ENCODE assay signal across 38 cellular contexts in the genomic region with DNA sequence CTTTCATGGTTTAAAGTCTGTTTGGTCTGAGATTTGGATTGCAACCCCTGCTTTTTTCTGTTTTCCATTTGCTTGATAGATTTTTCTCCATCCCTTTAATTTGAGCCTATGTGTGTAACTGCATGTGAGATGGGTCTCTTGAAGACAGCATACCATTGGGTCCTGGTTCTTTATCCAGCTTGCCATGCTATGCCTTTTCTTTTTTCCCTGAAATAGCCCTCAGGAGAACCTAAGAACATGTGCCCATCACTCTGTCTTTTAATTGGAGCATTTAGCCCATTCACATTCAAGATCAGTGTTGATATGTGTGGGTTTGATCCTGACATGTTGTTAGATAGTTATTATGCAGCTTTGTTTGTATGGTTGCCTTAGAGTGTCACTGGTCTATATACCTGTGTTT.
"Had no signal": no experiment of that assay in that cellular context is flagged by ENCODE, and none has a peak within 500 bp of the region (broad histone marks: within the 10 kb centered on the region; RNA-seq: fewer than 3 reads in every experiment).

No MANE protein-coding gene starts in this region.

- H3K4me3 Mint-ChIP-seq: activated naive CD4-positive, alpha-beta T cell treated with anti-CD3 and anti-CD28 coated beads for 36 hours; activated naive CD4-positive, alpha-beta T cell treated with anti-CD3 and anti-CD28 coated beads, Interleukin-2, amount 10 ng/mL, durations not matched to agents 7 days and 5 days; activated naive CD4-positive, alpha-beta T cell treated with anti-CD3 and anti-CD28 coated beads, Interleukin-2, amount 50 U/mL, for 24 hours; activated naive CD8-positive, alpha-beta T cell; activated naive CD8-positive, alpha-beta T cell treated with anti-CD3 and anti-CD28 coated beads for 36 hours; activated naive CD8-positive, alpha-beta T cell treated with anti-CD3 and anti-CD28 coated beads, Interleukin-2, amount 10 ng/mL, durations not matched to agents 7 days and 5 days; activated naive CD8-positive, alpha-beta T cell treated with anti-CD3 and anti-CD28 coated beads, Interleukin-2, amount 50 U/mL, for 24 hours; activated T-cell treated with anti-CD3 and anti-CD28 coated beads, Interleukin-2, amount 50 U/mL, for 24 hours; activated T-cell treated with anti-CD3 and anti-CD28 coated beads, Interleukin-2, amount 50 U/mL, for 4 hours; activated T-cell treated with anti-CD3 and anti-CD28 coated beads, Interleukin-2, amount 50 U/mL, for 72 hours; activated T-helper 1 cell treated with anti-CD3 and anti-CD28 coated beads, Interleukin-12 subunit alpha, Interleukin-12 subunit beta, Interleukin-2, Interleukin-4 antibody, amounts not matched to agents 30 ng/mL and 10 ng/mL and 1 ng/mL, durations not matched to agents 14 hours and 24 hours and 36 hours; activated T-helper 17 cell treated with anti-CD3 and anti-CD28 coated beads, Interleukin-2, amount 50 U/mL, for 72 hours; brain; central memory CD8-positive, alpha-beta T cell had no signal

- H3K27ac ChIP-seq: adrenal gland, ascending aorta, body of pancreas, brain microvascular endothelial cell, breast epithelium, cardiac muscle cell had no signal

- H3K4me1 Mint-ChIP-seq: activated naive CD4-positive, alpha-beta T cell treated with anti-CD3 and anti-CD28 coated beads, Interleukin-2, amount 10 ng/mL, durations not matched to agents 7 days and 5 days; activated naive CD4-positive, alpha-beta T cell treated with anti-CD3 and anti-CD28 coated beads, Interleukin-2, amount 50 U/mL, for 24 hours; activated naive CD8-positive, alpha-beta T cell treated with anti-CD3 and anti-CD28 coated beads for 36 hours; activated naive CD8-positive, alpha-beta T cell treated with anti-CD3 and anti-CD28 coated beads, Interleukin-2, amount 10 ng/mL, durations not matched to agents 7 days and 5 days; activated naive CD8-positive, alpha-beta T cell treated with anti-CD3 and anti-CD28 coated beads, Interleukin-2, amount 50 U/mL, for 24 hours; activated T-helper 17 cell treated with anti-CD3 and anti-CD28 coated beads, Interleukin-2, amount 50 U/mL, for 72 hours; brain; central memory CD8-positive, alpha-beta T cell had no signal

- ATAC-seq: activated naive CD4-positive, alpha-beta T cell treated with anti-CD3 and anti-CD28 coated beads, Interleukin-2, amount 50 U/mL, for 72 hours; activated naive CD8-positive, alpha-beta T cell treated with anti-CD3 and anti-CD28 coated beads, Interleukin-2, amount 50 U/mL, for 24 hours; activated T-cell treated with anti-CD3 and anti-CD28 coated beads, Interleukin-2, amount 50 U/mL, for 4 hours; activated T-cell treated with anti-CD3 and anti-CD28 coated beads, Interleukin-2, amount 50 U/mL, for 72 hours; activated T-helper 17 cell treated with anti-CD3 and anti-CD28 coated beads, Interleukin-2, amount 50 U/mL, for 72 hours; body of pancreas had no signal

- DNase-seq: activated effector memory CD4-positive, alpha-beta T cell treated with anti-CD3 and anti-CD28 coated beads, Interleukin-2, amount 50 U/mL, for 16 hours; activated effector memory CD4-positive, alpha-beta T cell treated with Interleukin-2 at 50 U/mL for 16 hours; activated gamma-delta T cell; activated gamma-delta T cell treated with Interleukin-2 at 50 U/mL for 16 hours; activated naive CD4-positive, alpha-beta T cell; activated naive CD4-positive, alpha-beta T cell treated with anti-CD3 and anti-CD28 coated beads for 36 hours; activated naive CD4-positive, alpha-beta T cell treated with anti-CD3 and anti-CD28 coated beads, Interleukin-2, amount 10 ng/mL, durations not matched to agents 7 days and 5 days; activated naive CD4-positive, alpha-beta T cell treated with anti-CD3 and anti-CD28 coated beads, Interleukin-2, amount 50 U/mL, for 16 hours; activated naive CD4-positive, alpha-beta T cell treated with Interleukin-2 at 50 U/mL for 16 hours; activated naive CD8-positive, alpha-beta T cell treated with anti-CD3 and anti-CD28 coated beads for 36 hours; activated naive CD8-positive, alpha-beta T cell treated with anti-CD3 and anti-CD28 coated beads, Interleukin-2, amount 10 ng/mL, durations not matched to agents 7 days and 5 days; activated naive CD8-positive, alpha-beta T cell treated with anti-CD3 and anti-CD28 coated beads, Interleukin-2, amount 50 U/mL, for 24 hours; activated T-cell treated with anti-CD3 and anti-CD28 coated beads, Interleukin-2, amount 50 U/mL, for 24 hours; activated T-cell treated with anti-CD3 and anti-CD28 coated beads, Interleukin-2, amount 50 U/mL, for 4 hours; activated T-cell treated with anti-CD3 and anti-CD28 coated beads, Interleukin-2, amount 50 U/mL, for 48 hours; activated T-cell treated with anti-CD3 and anti-CD28 coated beads, Interleukin-2, amount 50 U/mL, for 72 hours; adrenal gland; amniotic stem cell; amygdala; anterior cingulate cortex; aorta; body of pancreas; brain microvascular endothelial cell; caudate nucleus; central memory CD4-positive, alpha-beta T cell; cerebellar nuclear complex had no signal

- H3K27ac Mint-ChIP-seq: activated naive CD4-positive, alpha-beta T cell treated with anti-CD3 and anti-CD28 coated beads for 36 hours; activated naive CD4-positive, alpha-beta T cell treated with anti-CD3 and anti-CD28 coated beads, Interleukin-2, amount 10 ng/mL, durations not matched to agents 7 days and 5 days; activated naive CD4-positive, alpha-beta T cell treated with anti-CD3 and anti-CD28 coated beads, Interleukin-2, amount 50 U/mL, for 24 hours; activated naive CD4-positive, alpha-beta T cell treated with anti-CD3 and anti-CD28 coated beads, Interleukin-2, amount 50 U/mL, for 72 hours; activated naive CD8-positive, alpha-beta T cell; activated naive CD8-positive, alpha-beta T cell treated with anti-CD3 and anti-CD28 coated beads for 36 hours; activated naive CD8-positive, alpha-beta T cell treated with anti-CD3 and anti-CD28 coated beads, Interleukin-2, amount 10 ng/mL, durations not matched to agents 7 days and 5 days; activated naive CD8-positive, alpha-beta T cell treated with anti-CD3 and anti-CD28 coated beads, Interleukin-2, amount 50 U/mL, for 24 hours; activated T-cell treated with anti-CD3 and anti-CD28 coated beads, Interleukin-2, amount 50 U/mL, for 24 hours; activated T-cell treated with anti-CD3 and anti-CD28 coated beads, Interleukin-2, amount 50 U/mL, for 72 hours; activated T-helper 1 cell treated with anti-CD3 and anti-CD28 coated beads, Interleukin-12 subunit alpha, Interleukin-12 subunit beta, Interleukin-2, Interleukin-4 antibody, amounts not matched to agents 30 ng/mL and 10 ng/mL and 1 ng/mL, durations not matched to agents 14 hours and 24 hours and 36 hours; activated T-helper 17 cell treated with anti-CD3 and anti-CD28 coated beads, Interleukin-2, amount 50 U/mL, for 72 hours; activated T-helper 2 cell treated with anti-CD3 and anti-CD28 coated beads, Interferon-gamma antibody, Interleukin-2, Interleukin-4, amounts not matched to agents 10 μg/mL and 5 μg/mL and 100 μg/mL, durations not matched to agents 14 hours and 24 hours and 36 hours; brain had no signal

- H3K27me3 Mint-ChIP-seq: activated naive CD4-positive, alpha-beta T cell treated with anti-CD3 and anti-CD28 coated beads, Interleukin-2, amount 50 U/mL, for 24 hours; activated naive CD8-positive, alpha-beta T cell; activated naive CD8-positive, alpha-beta T cell treated with anti-CD3 and anti-CD28 coated beads for 36 hours; activated naive CD8-positive, alpha-beta T cell treated with anti-CD3 and anti-CD28 coated beads, Interleukin-2, amount 10 ng/mL, durations not matched to agents 7 days and 5 days; activated naive CD8-positive, alpha-beta T cell treated with anti-CD3 and anti-CD28 coated beads, Interleukin-2, amount 50 U/mL, for 24 hours; activated T-cell treated with anti-CD3 and anti-CD28 coated beads, Interleukin-2, amount 50 U/mL, for 24 hours; activated T-helper 17 cell treated with anti-CD3 and anti-CD28 coated beads, Interleukin-2, amount 50 U/mL, for 72 hours had no signal

- H3K4me1 ChIP-seq: adrenal gland, ascending aorta, body of pancreas, breast epithelium had no signal

- H3K36me3 ChIP-seq: adrenal gland, ascending aorta, brain microvascular endothelial cell, breast epithelium, cardiac muscle cell had no signal

- H3K27me3 ChIP-seq: adrenal gland, ascending aorta, body of pancreas, brain microvascular endothelial cell, breast epithelium, cardiac muscle cell had no signal

- H3K4me3 ChIP-seq: adrenal gland, ascending aorta, body of pancreas, breast epithelium, cardiac muscle cell had no signal

- FAIRE-seq: bronchial epithelial cell had no signal
